8 cellular contexts compared by ENCODE assay signal in genomic region chr2:69559696-69560482, GRCh38.
DNase-seq lines count a peak whose midpoint lies in the region; ATAC-seq and TF ChIP-seq lines count a peak whose summit lies in the region.

No MANE protein-coding gene starts in this region.

- no peaks in the 10 kb centered on the region for H3K9me3 Mint-ChIP-seq in WTC11
- H3K9me3 Mint-ChIP-seq in mesothelial cell of epicardium = no peaks in the 10 kb centered on the region

- H3K27ac Mint-ChIP-seq in WTC11 = peak overlapping the region; percentile 50
- H3K27ac Mint-ChIP-seq in mesothelial cell of epicardium = no peak overlapping the region

- H3K36me3 Mint-ChIP-seq in WTC11 (no peaks in the 10 kb centered on the region), mesothelial cell of epicardium (peaks cover under 1% of the 10 kb centered on the region)

- H3K4me3 Mint-ChIP-seq in WTC11 (no peak overlapping the region), mesothelial cell of epicardium (no peak overlapping the region)

- intact Hi-C loops in Right ventricle myocardium superior (cut with DNase I) = loop anchor here (5.0 to 10.0 kb wide), 2 partner anchors 82 to 255 kb away; partner anchors contain the start of gene AAK1

- no peak overlapping the region for H3K4me3 ChIP-seq in retinal pigment epithelial cell (ENCODE audit: low read length)

- peak; percentile 23; the same call in 1 of the 2 replicates for TF ChIP-seq CTCF in WTC11 (IDR thresholded peaks at IDR 0.05)
- peak; percentile 72 for TF ChIP-seq CTCF in retinal pigment epithelial cell (conservative IDR thresholded peaks at IDR 0.05; ENCODE audit: low read depth, low read length)
- TF ChIP-seq CTCF in mesothelial cell of epicardium (IDR thresholded peaks at IDR 0.05; ENCODE audit: unreplicated experiment) = no peak

- DNase-seq in DMS53 treated with DMSO at 0.1 percent for 48 hours (lab: John Stamatoyannopoulos, UW; ENCODE audit: unreplicated experiment) (peak; percentile 78), NCI-H146 treated with DMSO at 0.1 percent for 48 hours (lab: John Stamatoyannopoulos, UW; ENCODE audit: unreplicated experiment) (peak; percentile 45), WTC11 (ENCODE audit: low spot score) (peak; percentile 18), Right ventricle myocardium superior (no peak), retinal pigment epithelial cell (ENCODE audit: low read depth) (no peak), mesothelial cell of epicardium (ENCODE audit: low spot score in 2 of 2, unreplicated experiment in 2 of 2) (no peak)

- peak; percentile 47 for ATAC-seq in GM21528 (IDR thresholded peaks at IDR 0.05; ENCODE audit: low FRiP score, unreplicated experiment)
- ATAC-seq in WTC11 = peak; percentile 98
- ATAC-seq in Right ventricle myocardium superior (ENCODE audit: poor library complexity) = peak; percentile 81
- ATAC-seq in HG03457 (IDR thresholded peaks at IDR 0.05; ENCODE audit: unreplicated experiment) = no peak

- H3K27me3 Mint-ChIP-seq in WTC11 (ENCODE audit: low read depth) = no peaks in the 10 kb centered on the region
- H3K27me3 Mint-ChIP-seq in mesothelial cell of epicardium (ENCODE audit: low read depth) = no peaks in the 10 kb centered on the region

- POLR2A ChIA-PET in WTC11 (lab: Charles Lee) = interaction anchor here (1.0 kb wide), 1 partner anchor 84 kb away, joined by 3 read pairs; the partner anchor contains the start of gene AAK1

- CTCF ChIA-PET in WTC11 (lab: Charles Lee) = interaction anchor here (1.2 to 2.4 kb wide), 4 partner anchors 157 to 257 kb away, joined by 3 to 12 read pairs (median 5); no protein-coding TSS in a partner anchor

- H3K4me1 Mint-ChIP-seq in WTC11 (peaks cover 7% of the 10 kb centered on the region), mesothelial cell of epicardium (peaks cover 18% of the 10 kb centered on the region)

TF ChIP-seq in WTC11, 78 proteins besides CTCF, POLR2A, EP300 and RAD21:
- no peak for TF ChIP-seq ELF4 (CRISPR knock-in tag; IDR thresholded peaks at IDR 0.05; ENCODE audit: low read depth)
- TF ChIP-seq GABPB1 (CRISPR knock-in tag; IDR thresholded peaks at IDR 0.05) = peak; percentile 64; the same call in 1 of the 2 replicates
- TF ChIP-seq ZNF416 (CRISPR knock-in tag; IDR thresholded peaks at IDR 0.05) = no peak
- TF ChIP-seq ZNF138 (CRISPR knock-in tag; conservative IDR thresholded peaks at IDR 0.05) = no peak

Comparison
In these comparisons a context has a peak if more than half of its experiments do, and no peak if none do; other contexts are left out.
1. DNase-seq: peak in DMS53 treated with DMSO at 0.1 percent for 48 hours (single experiment), NCI-H146 treated with DMSO at 0.1 percent for 48 hours (single experiment) and WTC11 (single experiment); none in Right ventricle myocardium superior (single experiment), retinal pigment epithelial cell (single experiment) and mesothelial cell of epicardium (0 of 2).